9 cellular contexts compared by ENCODE assay signal in the genomic region with DNA sequence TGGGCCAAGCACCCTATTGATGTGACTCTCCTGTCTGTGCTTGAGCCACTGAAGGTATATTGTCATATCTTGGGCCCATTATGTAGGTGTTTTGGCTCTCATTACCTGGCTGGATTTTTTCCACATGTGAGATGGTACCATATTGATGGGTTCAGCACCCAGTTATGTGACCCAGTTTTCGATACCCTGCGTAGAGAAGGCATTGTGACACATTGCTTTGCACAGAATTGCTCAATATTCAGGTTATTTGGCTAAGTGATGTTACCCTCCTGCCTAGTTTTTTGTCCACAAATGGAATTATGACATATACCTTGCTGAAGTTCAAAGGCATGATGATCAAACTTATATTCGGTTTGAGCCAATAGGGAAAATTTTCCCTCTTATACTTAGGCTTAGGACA.
"Had no signal": no experiment of that assay in that cellular context is flagged by ENCODE, and none has a peak within 500 bp of the region (broad histone marks: within the 10 kb centered on the region; RNA-seq: fewer than 3 reads in every experiment).

No MANE protein-coding gene starts in this region.

- H3K36me3 ChIP-seq: HAP-1 had no signal

- H2AFZ ChIP-seq: GM23248, GM23338 had no signal

- H3K4me2 ChIP-seq: GM23338 had no signal

- H3K4me1 ChIP-seq: HAP-1 had no signal

- ATAC-seq: GM23338, HCT116 had no signal

- H3K4me3 ChIP-seq: GM23248, GM23338, HAP-1 had no signal

- DNase-seq: GM23248, GOT3, H7, H9, HCEC 1CT, HFFc6 had no signal

- H3K9ac ChIP-seq: GM23248 had no signal

- H3K27ac ChIP-seq: GM23248 had no signal

- H3K9me3 ChIP-seq: HAP-1 had no signal
